ENCODE assay signal across 27 cellular contexts in genomic region chr9:129774791-129775149, GRCh38. TPM values are rescaled to one million over a fixed set of nuclear protein-coding genes. Genes with fewer than 3 reads are reported as not detected.
DNase-seq lines count a peak whose midpoint lies in the region; ATAC-seq, FAIRE-seq and TF ChIP-seq lines count a peak whose summit lies in the region.
"Had no signal": no experiment of that assay in that cellular context is flagged by ENCODE, and none has a peak within 500 bp of the region (broad histone marks: within the 10 kb centered on the region; RNA-seq: fewer than 3 reads in every experiment).

No MANE protein-coding gene starts in this region.

- POLR2A ChIA-PET in K562 (lab: Yijun Ruan, JAX): interaction anchor here (1.0 to 2.2 kb wide), 3 partner anchors 9 to 44 kb away, joined by 3 to 6 read pairs (median 6); no protein-coding TSS in a partner anchor

- H3K4me3 ChIP-seq in BLaER1 (no peak overlapping the region), Karpas-422 (ENCODE audit: low read length) (no peak overlapping the region), K562 (no peak overlapping the region), stomach (no peak overlapping the region)
- H3K4me3 ChIP-seq: adrenal gland, esophagus muscularis mucosa, heart left ventricle, smooth muscle cell, testis had no signal

- in situ Hi-C loops in K562 (cut with MboI): loop anchor here (25.0 kb wide), 1 partner anchor 1487 kb away; the partner anchor contains the start of genes GOLGA2 and SWI5

- peaks cover 45% of the 10 kb centered on the region for H3K4me1 ChIP-seq in BLaER1
- H3K4me1 ChIP-seq in Karpas-422 (ENCODE audit: low read length): no peaks in the 10 kb centered on the region
- peaks cover 19 to 29% of the 10 kb centered on the region in 2 experiments for H3K4me1 ChIP-seq in K562 (replicated peaks in 1 of 2; ENCODE audit: control insufficient read depth in 2 of 2, insufficient read depth in 2 of 2, low read length in 2 of 2)
- H3K4me1 ChIP-seq in stomach: peaks cover 11 to 49% (median 16%) of the 10 kb centered on the region in 4 donors

- peaks cover 27% of the 10 kb centered on the region for H4K20me1 ChIP-seq in BLaER1
- no peaks in the 10 kb centered on the region for H4K20me1 ChIP-seq in Karpas-422 (ENCODE audit: insufficient read depth, low read depth, low read length)
- H4K20me1 ChIP-seq in K562 (replicated peaks; ENCODE audit: control insufficient read depth, insufficient read depth, low read length): no peaks in the 10 kb centered on the region

- TF ChIP-seq EP300 in K562 (IDR thresholded peaks at IDR 0.05; ENCODE audit: low read length) (no peak), stomach (IDR thresholded peaks at IDR 0.05) (no peak)

- 23% methylated on average over 12 of the region's 12 CpGs for WGBS in K562 (ENCODE audit: insufficient coverage, low coverage, missing lambda C conversion rate)
- 65 to 72% (median 71%) methylated on average over 8 to 12 of the region's 12 CpGs for WGBS in stomach, 5 donors

- TF ChIP-seq RAD21 in K562 (CRISPR knock-in tag; conservative IDR thresholded peaks at IDR 0.05 in 1 of 2, IDR thresholded peaks at IDR 0.05 in 1 of 2): no peak

- CTCF ChIA-PET in K562 (lab: Yijun Ruan, JAX; ENCODE audit: low intra/inter-chr PET ratio): no interaction called here

- H2AFZ ChIP-seq in Karpas-422 (ENCODE audit: low read length) (no peak overlapping the region), K562 (ENCODE audit: low read depth, low read length) (no peak overlapping the region)

- H3K36me3 ChIP-seq in BLaER1 (no peaks in the 10 kb centered on the region), Karpas-422 (ENCODE audit: insufficient read depth, low read length) (no peaks in the 10 kb centered on the region), K562 (ENCODE audit: control insufficient read depth, insufficient read depth, low read length) (no peaks in the 10 kb centered on the region), stomach (no peaks in the 10 kb centered on the region)
- H3K36me3 ChIP-seq: adrenal gland, esophagus muscularis mucosa, heart left ventricle had no signal

- FAIRE-seq in K562 (lab: Jason Lieb, UNC): no peak
- FAIRE-seq: endometrium had no signal

- H3K9me1 ChIP-seq in K562 (ENCODE audit: control insufficient read depth, insufficient read depth, low read length): peaks cover 1% of the 10 kb centered on the region

- H3K79me2 ChIP-seq in Karpas-422 (ENCODE audit: low read length) (no peaks in the 10 kb centered on the region), K562 (ENCODE audit: control insufficient read depth, insufficient read depth, low read length) (no peaks in the 10 kb centered on the region)

- no peak for TF ChIP-seq CTCF in K562 (IDR thresholded peaks at IDR 0.05 in 2 of 3, conservative IDR thresholded peaks at IDR 0.05 in 1 of 3; ENCODE audit: insufficient read depth in 2 of 3, low read depth in 1 of 3, low read length in 3 of 3)
- no peak for TF ChIP-seq CTCF in stomach (IDR thresholded peaks at IDR 0.05)

- intact Hi-C loops in K562 (cut with micrococcal nuclease): no loop called here
- intact Hi-C loops in stomach (cut with DNase I; ENCODE audit: low total_unique reads): no loop called here

- no peak overlapping the region for H3K27ac ChIP-seq in BLaER1
- no peak overlapping the region for H3K27ac ChIP-seq in Karpas-422 (ENCODE audit: low read length)
- H3K27ac ChIP-seq in K562 (ENCODE audit: extremely low read depth, low read depth, low read length): no peak overlapping the region
- H3K27ac ChIP-seq in stomach: no peak overlapping the region
- H3K27ac ChIP-seq: adrenal gland, esophagus muscularis mucosa, foreskin keratinocyte, heart left ventricle, KMS-11, testis had no signal

- ATAC-seq in K562: no peak
- ATAC-seq in HG03139 (IDR thresholded peaks at IDR 0.05; ENCODE audit: unreplicated experiment): no peak
- ATAC-seq: activated CD8-positive, alpha-beta T cell treated with anti-CD3 and anti-CD28 coated beads for 36 hours; activated T-helper 17 cell treated with anti-CD3 and anti-CD28 coated beads, Interleukin-2, amount 50 U/mL, for 72 hours; CD8-positive, alpha-beta T cell; foreskin keratinocyte; heart left ventricle; right cardiac atrium; stimulated activated naive CD8-positive, alpha-beta T cell treated with anti-CD3 and anti-CD28 coated beads, Interleukin-15, Interleukin-2, amounts not matched to agents 100 U/mL and 50 U/mL, for 24 hours had no signal

- H3K9me3 ChIP-seq in BLaER1 (no peaks in the 10 kb centered on the region), Karpas-422 (ENCODE audit: low read length) (no peaks in the 10 kb centered on the region), K562 (replicated peaks; ENCODE audit: control insufficient read depth, insufficient read depth, low read depth, low read length) (no peaks in the 10 kb centered on the region), stomach (no peaks in the 10 kb centered on the region)
- H3K9me3 ChIP-seq: adrenal gland, esophagus muscularis mucosa, heart left ventricle, testis had no signal

- TF ChIP-seq POLR2A in K562 (conservative IDR thresholded peaks at IDR 0.05) (no peak), stomach (IDR thresholded peaks at IDR 0.05) (no peak)

- DNase-seq in DMS153 (lab: John Stamatoyannopoulos, UW): peak; percentile 68
- DNase-seq in Karpas-422: peak; percentile 21
- peak in 2 of 4 experiments; percentile 33 to 46 for DNase-seq in K562 (ENCODE audit: extremely low read depth in 1 of 4, low spot score in 3 of 4)
- DNase-seq in stomach: no peak
- DNase-seq in AML-193 (lab: John Stamatoyannopoulos, UW): no peak
- no peak for DNase-seq in NCI-H774 (lab: John Stamatoyannopoulos, UW)
- DNase-seq: activated CD8-positive, alpha-beta T cell treated with anti-CD3 and anti-CD28 coated beads for 36 hours; activated naive CD4-positive, alpha-beta T cell treated with anti-CD3 and anti-CD28 coated beads, Interleukin-2, amount 10 ng/mL, durations not matched to agents 7 days and 5 days; CD8-positive, alpha-beta T cell; foreskin keratinocyte; GDM1; heart left ventricle; kidney glomerular epithelial cell; NCI-H1417 treated with DMSO at 0.1 percent for 48 hours; NCI-H510A treated with DMSO at 0.1 percent for 48 hours; right cardiac atrium; stimulated activated CD4-positive, alpha-beta T cell treated with anti-CD3 and anti-CD28 coated beads, Interleukin-1b, Interleukin-23, amount 100 ng/mL, for 48 hours; stimulated activated naive CD8-positive, alpha-beta T cell treated with anti-CD3 and anti-CD28 coated beads, Interleukin-15, Interleukin-2, amounts not matched to agents 100 U/mL and 50 U/mL, for 24 hours; testis had no signal

- no TSS peak for BruUV-seq in K562 (replicated peaks; lab: Mats Ljungman, UMichigan)

- no peak overlapping the region for H3K9ac ChIP-seq in BLaER1
- no peak overlapping the region for H3K9ac ChIP-seq in Karpas-422 (ENCODE audit: low read length)
- H3K9ac ChIP-seq in K562 (ENCODE audit: insufficient read depth in 1 of 2, low read depth in 2 of 2, low read length in 2 of 2): no peak overlapping the region; a peak in 1 of 4 replicates
- H3K9ac ChIP-seq: KMS-11 had no signal

- H3K9me2 ChIP-seq in Karpas-422 (replicated peaks; ENCODE audit: insufficient read depth, low read length): no peaks in the 10 kb centered on the region

- H3K27me3 ChIP-seq in BLaER1 (peaks cover 9% of the 10 kb centered on the region; the same call in 1 of the 2 replicates), Karpas-422 (ENCODE audit: low read length) (no peaks in the 10 kb centered on the region), K562 (ENCODE audit: control insufficient read depth in 2 of 2, insufficient read depth in 2 of 2, low read length in 2 of 2) (no peaks in the 10 kb centered on the region), stomach (peaks cover 0 to 3% (median 0%) of the 10 kb centered on the region in 3 donors)
- H3K27me3 ChIP-seq: adrenal gland, esophagus muscularis mucosa, foreskin keratinocyte, heart left ventricle, testis had no signal

- H3K4me2 ChIP-seq in BLaER1 (peak overlapping the region; percentile 34), Karpas-422 (ENCODE audit: low read depth, low read length, poor library complexity, severe bottlenecking) (no peak overlapping the region), K562 (ENCODE audit: insufficient read depth, low read length) (no peak overlapping the region)
- H3K4me2 ChIP-seq: KMS-11, smooth muscle cell had no signal

RNA-seq across cellular contexts. Expression of gene PTGES, which starts 21.9 kb away (rescaled TPM):
- not detected in 2 replicates for total RNA-seq in Karpas-422 (2014; rRNA removed; shearing (Covaris generic); ENCODE audit: low replicate concordance)
- total RNA-seq in K562 (2011; cell fraction: chromatin; rRNA removed; ENCODE audit: low replicate concordance): 0.28 TPM in 1 of 2 replicates, not detected in the other
- not detected in 2 replicates for total RNA-seq in K562 (2011; cell fraction: nucleolus; rRNA removed)
- total RNA-seq in K562 (2011; cell fraction: nucleoplasm; rRNA removed): 0.22 TPM in 1 of 2 replicates, not detected in the other
- total RNA-seq in K562 (2014; rRNA removed) (0.08 TPM in 1 of 2 replicates, not detected in the other), K562 (2014; rRNA removed; fragmentation: Illumina TruSeq; extraction: Trizol) (not detected in 2 replicates), K562 (2015; rRNA removed; fragmentation: Illumina TruSeq; extraction: Trizol) (not detected in 2 replicates), K562 (2021) (not detected in 2 replicates), stomach (1 to 10 TPM in 3 of 5 donors, under 1 TPM in 1, not detected in 1; 0.58 to 3.6 (median 2.6) TPM)
- polyA plus RNA-seq in K562 (2011; rRNA removed) (0.05 and 0.13 TPM in 2 replicates), K562 (2014; fragmentation: Illumina TruSeq; extraction: Trizol) (0.11 TPM in 1 of 2 replicates, not detected in the other), K562 (2014; fragmentation: Nextera tagmentation; extraction: Ambion mirVana) (not detected), K562 (2014; rRNA removed) (not detected in 2 replicates), stomach (10 to 100 TPM in 1 of 3 donors, 1 to 10 TPM in 2; 3.7 to 15.3 (median 9.9) TPM)
- polyA plus RNA-seq in K562 (2011; cell fraction: cytosol; rRNA removed): 0.21 and 0.25 TPM in 2 replicates
- 0.07 TPM in 1 of 2 replicates, not detected in the other for polyA plus RNA-seq in K562 (2011; cell fraction: nucleus; rRNA removed)
- 0.10 and 0.30 TPM in 2 replicates for polyA plus RNA-seq in K562 (2012)
- polyA minus RNA-seq in K562 (2011; rRNA and poly(A)+ RNA removed): 0.09 and 0.18 TPM in 2 replicates
- 0.76 and 1.2 TPM in 2 replicates for polyA minus RNA-seq in K562 (2011; cell fraction: cytosol; rRNA and poly(A)+ RNA removed)
- polyA minus RNA-seq in K562 (2011; cell fraction: nucleus; rRNA and poly(A)+ RNA removed): 0.33 and 0.40 TPM in 2 replicates
- total RNA-seq: activated T-helper 17 cell treated with anti-CD3 and anti-CD28 coated beads, Interleukin-2, amount 50 U/mL, for 72 hours had no signal

RNA-seq across cellular contexts. Expression of gene TOR1B, which starts 28.2 kb away (rescaled TPM):
- total RNA-seq in Karpas-422 (2014; rRNA removed; shearing (Covaris generic); ENCODE audit: low replicate concordance): 10.5 and 14.2 TPM in 2 replicates
- 77.2 and 131 TPM in 2 replicates for total RNA-seq in K562 (2011; cell fraction: chromatin; rRNA removed; ENCODE audit: low replicate concordance)
- 102 and 116 TPM in 2 replicates for total RNA-seq in K562 (2011; cell fraction: nucleolus; rRNA removed)
- 91.4 and 101 TPM in 2 replicates for total RNA-seq in K562 (2011; cell fraction: nucleoplasm; rRNA removed)
- total RNA-seq in K562 (2014; rRNA removed) (21.5 and 24.5 TPM in 2 replicates), K562 (2014; rRNA removed; fragmentation: Illumina TruSeq; extraction: Trizol) (23.4 and 23.9 TPM in 2 replicates), K562 (2015; rRNA removed; fragmentation: Illumina TruSeq; extraction: Trizol) (23.7 and 25.4 TPM in 2 replicates), K562 (2021) (28.6 and 28.7 TPM in 2 replicates), stomach (100 to 1,000 TPM in 1 of 5 donors, 10 to 100 TPM in 3, 1 to 10 TPM in 1; 6.7 to 151 (median 30.7) TPM)
- polyA plus RNA-seq in K562 (2011; rRNA removed) (28.9 and 36.5 TPM in 2 replicates), K562 (2014; fragmentation: Illumina TruSeq; extraction: Trizol) (24.6 and 27.0 TPM in 2 replicates), K562 (2014; fragmentation: Nextera tagmentation; extraction: Ambion mirVana) (1 to 10 TPM; 4.2 to 6.9 TPM), K562 (2014; rRNA removed) (28.1 and 29.2 TPM in 2 replicates), stomach (10 to 100 TPM in 2 of 3 donors, 1 to 10 TPM in 1; 4.7 to 13.0 (median 11.1) TPM)
- polyA plus RNA-seq in K562 (2011; cell fraction: cytosol; rRNA removed): 28.1 and 29.3 TPM in 2 replicates
- 23.9 and 27.6 TPM in 2 replicates for polyA plus RNA-seq in K562 (2011; cell fraction: nucleus; rRNA removed)
- polyA plus RNA-seq in K562 (2012): 19.3 and 22.5 TPM in 2 replicates
- polyA minus RNA-seq in K562 (2011; rRNA and poly(A)+ RNA removed): 27.4 and 40.5 TPM in 2 replicates
- polyA minus RNA-seq in K562 (2011; cell fraction: cytosol; rRNA and poly(A)+ RNA removed): 11.3 and 14.8 TPM in 2 replicates
- 19.0 and 21.8 TPM in 2 replicates for polyA minus RNA-seq in K562 (2011; cell fraction: nucleus; rRNA and poly(A)+ RNA removed)

RNA-seq across cellular contexts. Expression of gene TOR1A, which starts 49.2 kb away (rescaled TPM):
- 41.7 and 53.1 TPM in 2 replicates for total RNA-seq in Karpas-422 (2014; rRNA removed; shearing (Covaris generic); ENCODE audit: low replicate concordance)
- 109 and 165 TPM in 2 replicates for total RNA-seq in K562 (2011; cell fraction: chromatin; rRNA removed; ENCODE audit: low replicate concordance)
- 107 and 123 TPM in 2 replicates for total RNA-seq in K562 (2011; cell fraction: nucleolus; rRNA removed)
- 121 and 138 TPM in 2 replicates for total RNA-seq in K562 (2011; cell fraction: nucleoplasm; rRNA removed)
- 44.4 and 46.0 TPM in 2 replicates for total RNA-seq in K562 (2014; rRNA removed)
- total RNA-seq in K562 (2014; rRNA removed; fragmentation: Illumina TruSeq; extraction: Trizol): 39.9 and 45.9 TPM in 2 replicates
- total RNA-seq in K562 (2015; rRNA removed; fragmentation: Illumina TruSeq; extraction: Trizol): 54.3 and 55.5 TPM in 2 replicates
- total RNA-seq in K562 (2021): 49.5 and 51.3 TPM in 2 replicates
- 74.8 and 85.8 TPM in 2 replicates for polyA plus RNA-seq in K562 (2011; rRNA removed)
- polyA plus RNA-seq in K562 (2011; cell fraction: cytosol; rRNA removed): 67.0 and 76.5 TPM in 2 replicates
- 41.7 and 44.0 TPM in 2 replicates for polyA plus RNA-seq in K562 (2011; cell fraction: nucleus; rRNA removed)
- 55.0 and 59.0 TPM in 2 replicates for polyA plus RNA-seq in K562 (2012)
- polyA plus RNA-seq in K562 (2014; fragmentation: Illumina TruSeq; extraction: Trizol): 68.9 and 74.0 TPM in 2 replicates
- 1 to 10 TPM; 4.5 to 9.9 TPM for polyA plus RNA-seq in K562 (2014; fragmentation: Nextera tagmentation; extraction: Ambion mirVana)
- polyA plus RNA-seq in K562 (2014; rRNA removed): 67.9 and 74.7 TPM in 2 replicates
- polyA minus RNA-seq in K562 (2011; rRNA and poly(A)+ RNA removed): 56.3 and 66.1 TPM in 2 replicates
- 27.0 and 29.2 TPM in 2 replicates for polyA minus RNA-seq in K562 (2011; cell fraction: cytosol; rRNA and poly(A)+ RNA removed)
- 23.3 and 34.1 TPM in 2 replicates for polyA minus RNA-seq in K562 (2011; cell fraction: nucleus; rRNA and poly(A)+ RNA removed)
- 10 to 100 TPM in 4 of 5 donors, 1 to 10 TPM in 1; 6.4 to 77.6 (median 28.1) TPM for total RNA-seq in stomach
- 10 to 100 TPM; 13.9 to 18.3 (median 16.6) TPM for polyA plus RNA-seq in stomach

Comparison
In these comparisons a context has a peak if more than half of its experiments do, and no peak if none do; other contexts are left out.
1. DNase-seq: peak in DMS153 (single experiment) and Karpas-422 (single experiment); none in stomach (single experiment), AML-193 (0 of 2) and NCI-H774 (single experiment).